Comparison of ENCODE assay signal across 13 cellular contexts in genomic region chrX:18701621-18702361, GRCh38. TPM values are rescaled to one million over a fixed set of nuclear protein-coding genes. Genes with fewer than 3 reads are reported as not detected.
A peak's percentile ranks its signal among the peaks of the same experiment; 100 is the strongest.
DNase-seq lines count a peak whose midpoint lies in the region; ATAC-seq and TF ChIP-seq lines count a peak whose summit lies in the region.
"Had no signal": no experiment of that assay in that cellular context is flagged by ENCODE, and none has a peak within 500 bp of the region (broad histone marks: within the 10 kb centered on the region; RNA-seq: fewer than 3 reads in every experiment).

No MANE protein-coding gene starts in this region.

- intact Hi-C loops in colonic mucosa (cut with DNase I) = no loop called here
- intact Hi-C loops in gastrocnemius medialis (cut with DNase I; ENCODE audit: low total_unique reads) = no loop called here

- TF ChIP-seq CTCF in colonic mucosa (IDR thresholded peaks at IDR 0.05) = no peak
- no peak for TF ChIP-seq CTCF in lung (IDR thresholded peaks at IDR 0.05; ENCODE audit: control extremely low read depth, extremely low read depth)
- TF ChIP-seq CTCF in gastrocnemius medialis (IDR thresholded peaks at IDR 0.05 in 4 of 5, conservative IDR thresholded peaks at IDR 0.05 in 1 of 5) = no peak

- peaks cover 38% of the 10 kb centered on the region for H3K4me1 ChIP-seq in ACC112 (ENCODE audit: control insufficient read depth, insufficient read depth, low read length, unreplicated experiment)
- H3K4me1 ChIP-seq in colonic mucosa = no peaks in the 10 kb centered on the region
- peaks cover 0 to 7% of the 10 kb centered on the region in 2 donors for H3K4me1 ChIP-seq in lung (ENCODE audit: control insufficient read depth in 2 of 2, insufficient read depth in 2 of 2, low read length in 2 of 2)
- H3K4me1 ChIP-seq in gastrocnemius medialis = no peaks in the 10 kb centered on the region

- no peak overlapping the region for H3K9ac ChIP-seq in colonic mucosa (ENCODE audit: low read depth in 2 of 2, low read length in 2 of 2)

- TF ChIP-seq POLR2A in gastrocnemius medialis (IDR thresholded peaks at IDR 0.05) = no peak

- no peaks in the 10 kb centered on the region for H3K36me3 ChIP-seq in ACC112 (ENCODE audit: insufficient read depth, low read length)
- no peaks in the 10 kb centered on the region for H3K36me3 ChIP-seq in colonic mucosa
- no peaks in the 10 kb centered on the region for H3K36me3 ChIP-seq in lung (ENCODE audit: control insufficient read depth in 2 of 2, insufficient read depth in 2 of 2, low read length in 2 of 2)
- no peaks in the 10 kb centered on the region for H3K36me3 ChIP-seq in gastrocnemius medialis

- 63 to 76% methylated on average over 5 of the region's 5 CpGs for WGBS in lung, 2 donors

- DNase-seq in NCI-H226 (peak; percentile 37), colonic mucosa (peak; percentile 23), lung (ENCODE audit: low spot score) (peak; percentile 42), gastrocnemius medialis (no peak)
- DNase-seq in activated CD4-positive, alpha-beta T cell treated with anti-CD3 and anti-CD28 coated beads for 4 hours = no peak
- DNase-seq: activated naive CD8-positive, alpha-beta T cell treated with anti-CD3 and anti-CD28 coated beads, Interleukin-2, amount 50 U/mL, for 24 hours; KG1; occipital lobe; stimulated activated CD4-positive, alpha-beta T cell treated with anti-CD3 and anti-CD28 coated beads, Interleukin-1b, Interleukin-23, amount 100 ng/mL, for 48 hours; T-helper 9 cell had no signal

- no peak overlapping the region for H2AFZ ChIP-seq in ACC112 (ENCODE audit: low read length, unreplicated experiment)

- H3K27me3 ChIP-seq in ACC112 (ENCODE audit: insufficient read depth, low read length) (peaks cover 3% of the 10 kb centered on the region; the same call in 1 of the 2 replicates), colonic mucosa (no peaks in the 10 kb centered on the region), lung (ENCODE audit: control insufficient read depth, insufficient read depth) (no peaks in the 10 kb centered on the region), gastrocnemius medialis (no peaks in the 10 kb centered on the region)

- ATAC-seq in lung (ENCODE audit: insufficient read depth, low FRiP score) = no peak
- ATAC-seq in HG02678 (IDR thresholded peaks at IDR 0.05; ENCODE audit: unreplicated experiment) = no peak
- ATAC-seq in GM18907 (IDR thresholded peaks at IDR 0.05; ENCODE audit: unreplicated experiment) = no peak
- no peak for ATAC-seq in gastrocnemius medialis
- ATAC-seq: activated naive CD8-positive, alpha-beta T cell treated with anti-CD3 and anti-CD28 coated beads, Interleukin-2, amount 50 U/mL, for 24 hours had no signal

- no peaks in the 10 kb centered on the region for H3K79me2 ChIP-seq in ACC112 (ENCODE audit: control insufficient read depth, insufficient read depth, low read length, unreplicated experiment)

- in situ Hi-C loops in gastrocnemius medialis (cut with MboI; ENCODE audit: low sequenced_read_pairs in 4 of 4) = no loop called here

- H3K9me3 ChIP-seq in colonic mucosa (no peaks in the 10 kb centered on the region), lung (ENCODE audit: control insufficient read depth in 2 of 2, insufficient read depth in 1 of 2, low read length in 1 of 2) (no peaks in the 10 kb centered on the region), gastrocnemius medialis (no peaks in the 10 kb centered on the region)

- H3K4me3 ChIP-seq in ACC112 (ENCODE audit: low read depth, low read length) (peak overlapping the region; percentile 60; the same call in 1 of the 2 replicates), colonic mucosa (no peak overlapping the region), lung (no peak overlapping the region), gastrocnemius medialis (no peak overlapping the region)

- peak overlapping the region; percentile 96 for H3K27ac ChIP-seq in ACC112 (ENCODE audit: low read depth, low read length)
- no peak overlapping the region for H3K27ac ChIP-seq in colonic mucosa
- peak overlapping the region in 1 of 2 donors; percentile 68 for H3K27ac ChIP-seq in lung (ENCODE audit: low read depth in 1 of 2, low read length in 1 of 2)
- no peak overlapping the region for H3K27ac ChIP-seq in gastrocnemius medialis

RNA-seq across cellular contexts. Expression of gene PPEF1, which starts 5.7 kb away (rescaled TPM):
- under 1 TPM in 1 of 2 donors, not detected in 1; 0.15 TPM for total RNA-seq in colonic mucosa
- under 1 TPM; 0.26 to 0.80 TPM for total RNA-seq in lung
- polyA plus RNA-seq in lung = under 1 TPM; 0.22 to 0.27 TPM
- 1 to 10 TPM in 1 of 4 donors, not detected in 3; 1.8 TPM for total RNA-seq in gastrocnemius medialis

RNA-seq across cellular contexts. Expression of gene RS1, which starts 29.9 kb away (rescaled TPM):
- total RNA-seq in colonic mucosa (not detected), lung (1 to 10 TPM in 1 of 2 donors, under 1 TPM in 1; 0.40 to 6.3 TPM), gastrocnemius medialis (not detected)
- polyA plus RNA-seq in lung = 1 to 10 TPM; 2.7 to 3.5 TPM

Comparison
In these comparisons a context has a peak if more than half of its experiments do, and no peak if none do; other contexts are left out.
1. DNase-seq: peak in NCI-H226 (single experiment), colonic mucosa (single experiment) and lung (single experiment); none in gastrocnemius medialis (0 of 2) and activated CD4-positive, alpha-beta T cell treated with anti-CD3 and anti-CD28 coated beads for 4 hours (0 of 2).